13 cellular contexts compared by ENCODE assay signal in the genomic region with DNA sequence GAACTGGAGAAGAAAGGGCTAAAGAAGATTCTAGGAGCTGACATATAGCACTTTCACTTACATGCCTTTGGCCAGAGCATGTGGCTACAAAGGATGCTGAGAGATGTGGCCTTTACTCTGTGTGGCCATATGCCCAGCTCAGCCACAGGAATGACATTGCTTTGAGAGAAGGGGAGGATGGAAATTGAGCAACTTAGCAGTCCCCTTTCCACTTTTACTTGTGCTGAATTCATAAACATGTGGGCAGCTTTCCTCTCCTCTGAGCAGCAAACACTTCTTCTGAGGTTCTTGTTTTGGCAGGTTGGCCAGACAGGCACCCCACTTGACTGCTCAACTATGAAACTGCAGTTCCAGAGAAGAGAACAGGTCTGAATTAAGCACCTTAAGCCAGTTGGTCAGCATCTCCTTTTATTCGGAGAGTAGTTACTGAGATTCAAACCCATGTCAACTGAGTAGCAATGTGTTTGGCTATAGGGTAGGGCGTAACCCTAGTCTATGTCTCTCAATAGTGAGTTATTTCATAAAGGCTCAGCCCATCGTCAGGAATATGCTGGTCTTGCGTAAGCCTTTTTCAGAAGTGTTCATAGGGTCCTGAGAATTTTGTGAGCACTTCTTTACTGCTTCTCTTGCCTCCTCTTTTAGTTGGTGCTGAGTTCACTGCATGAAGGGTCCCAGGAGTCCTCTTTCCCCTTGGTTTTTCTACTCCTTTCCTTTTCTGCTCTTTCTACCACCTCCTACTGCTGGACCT.
DNase-seq lines count a peak whose midpoint lies in the region; ATAC-seq, FAIRE-seq and TF ChIP-seq lines count a peak whose summit lies in the region.
"Had no signal": no experiment of that assay in that cellular context is flagged by ENCODE, and none has a peak within 500 bp of the region (broad histone marks: within the 10 kb centered on the region; RNA-seq: fewer than 3 reads in every experiment).

No MANE protein-coding gene starts in this region.

- no peaks in the 10 kb centered on the region for H3K9me3 Mint-ChIP-seq in immature natural killer cell

- ATAC-seq in GM19324 (IDR thresholded peaks at IDR 0.05; ENCODE audit: low FRiP score, unreplicated experiment) (peak; percentile 53), HG03095 (IDR thresholded peaks at IDR 0.05; ENCODE audit: unreplicated experiment) (peak; percentile 42)
- ATAC-seq: Panc1 had no signal

- no peak overlapping the region for H3K4me3 ChIP-seq in astrocyte of the spinal cord (ENCODE audit: low read depth, low read length)
- no peak overlapping the region for H3K4me3 ChIP-seq in small intestine (ENCODE audit: low read depth in 1 of 2, low read length in 2 of 2)
- H3K4me3 ChIP-seq: right atrium auricular region, upper lobe of right lung had no signal

- peak; percentile 74 for DNase-seq in ACHN
- peak; percentile 88 for DNase-seq in astrocyte of the spinal cord (ENCODE audit: low read depth, low spot score)
- DNase-seq in NCI-H1048 (lab: John Stamatoyannopoulos, UW): no peak
- no peak for DNase-seq in ureter (ENCODE audit: low spot score)
- DNase-seq in small intestine: no peak
- no peak for DNase-seq in immature natural killer cell
- DNase-seq: activated effector memory CD4-positive, alpha-beta T cell treated with anti-CD3 and anti-CD28 coated beads, Interleukin-2, amount 50 U/mL, for 16 hours; upper lobe of right lung had no signal

- H3K27ac Mint-ChIP-seq in immature natural killer cell: no peak overlapping the region

- H3K27ac ChIP-seq in small intestine (ENCODE audit: low read depth in 1 of 2, low read length in 1 of 2): no peak overlapping the region
- H3K27ac ChIP-seq: C4-2B, right atrium auricular region, upper lobe of right lung had no signal

- H3K4me3 Mint-ChIP-seq in immature natural killer cell: no peak overlapping the region

- FAIRE-seq in small intestine (lab: Jason Lieb, UNC): no peak

- TF ChIP-seq CTCF in astrocyte of the spinal cord (IDR thresholded peaks at IDR 0.05; ENCODE audit: low read depth, low read length): no peak

- H3K4me1 Mint-ChIP-seq in immature natural killer cell: peaks cover 0 to 7% of the 10 kb centered on the region in 2 donors

- no peaks in the 10 kb centered on the region for H3K36me3 ChIP-seq in small intestine (ENCODE audit: control insufficient read depth in 2 of 2, insufficient read depth in 2 of 2, low read length in 2 of 2)
- H3K36me3 ChIP-seq: right atrium auricular region, upper lobe of right lung had no signal

- H3K36me3 Mint-ChIP-seq in immature natural killer cell: no peaks in the 10 kb centered on the region

- no peaks in the 10 kb centered on the region for H3K9me3 ChIP-seq in small intestine (ENCODE audit: control insufficient read depth, low read depth)
- H3K9me3 ChIP-seq: right atrium auricular region, upper lobe of right lung had no signal

- in situ Hi-C loops in ACHN (cut with HindIII; ENCODE audit: low pct_ligation_motif_present, low pct_unique_long_range_greater_than_20kb, low sequenced_read_pairs): no loop called here
- in situ Hi-C loops in astrocyte of the spinal cord (cut with HindIII; ENCODE audit: low sequenced_read_pairs): no loop called here

- peaks cover 2 to 23% of the 10 kb centered on the region in 2 donors for H3K4me1 ChIP-seq in small intestine (ENCODE audit: control insufficient read depth in 2 of 2, insufficient read depth in 1 of 2, low read depth in 1 of 2, low read length in 1 of 2)

- H3K27me3 ChIP-seq in small intestine (ENCODE audit: control insufficient read depth in 2 of 2, insufficient read depth in 2 of 2, low read length in 2 of 2): no peaks in the 10 kb centered on the region
- H3K27me3 ChIP-seq: right atrium auricular region, upper lobe of right lung had no signal

- peaks cover 0 to 3% (median 2%) of the 10 kb centered on the region in 3 donors for H3K27me3 Mint-ChIP-seq in immature natural killer cell (ENCODE audit: low read depth in 3 of 3)

- WGBS in small intestine, 3 donors: 88 to 90% (median 90%) methylated on average over 4 of the region's 4 CpGs

Comparison
In these comparisons a context has a peak if more than half of its experiments do, and no peak if none do; other contexts are left out.
1. DNase-seq: peak in ACHN (single experiment) and astrocyte of the spinal cord (single experiment); none in NCI-H1048 (single experiment), ureter (single experiment), small intestine (single experiment) and immature natural killer cell (0 of 3).